In genomic region chr19:58325623-58326022, GRCh38 we compare ENCODE assay signal across 1 cellular context.
TF ChIP-seq lines count a peak whose summit lies in the region.

No MANE protein-coding gene starts in this region.

TF ChIP-seq in HCT116, 20 proteins besides CTCF, POLR2A, EP300 and RAD21 (continued from another document):
- TF ChIP-seq, protein P1, sequence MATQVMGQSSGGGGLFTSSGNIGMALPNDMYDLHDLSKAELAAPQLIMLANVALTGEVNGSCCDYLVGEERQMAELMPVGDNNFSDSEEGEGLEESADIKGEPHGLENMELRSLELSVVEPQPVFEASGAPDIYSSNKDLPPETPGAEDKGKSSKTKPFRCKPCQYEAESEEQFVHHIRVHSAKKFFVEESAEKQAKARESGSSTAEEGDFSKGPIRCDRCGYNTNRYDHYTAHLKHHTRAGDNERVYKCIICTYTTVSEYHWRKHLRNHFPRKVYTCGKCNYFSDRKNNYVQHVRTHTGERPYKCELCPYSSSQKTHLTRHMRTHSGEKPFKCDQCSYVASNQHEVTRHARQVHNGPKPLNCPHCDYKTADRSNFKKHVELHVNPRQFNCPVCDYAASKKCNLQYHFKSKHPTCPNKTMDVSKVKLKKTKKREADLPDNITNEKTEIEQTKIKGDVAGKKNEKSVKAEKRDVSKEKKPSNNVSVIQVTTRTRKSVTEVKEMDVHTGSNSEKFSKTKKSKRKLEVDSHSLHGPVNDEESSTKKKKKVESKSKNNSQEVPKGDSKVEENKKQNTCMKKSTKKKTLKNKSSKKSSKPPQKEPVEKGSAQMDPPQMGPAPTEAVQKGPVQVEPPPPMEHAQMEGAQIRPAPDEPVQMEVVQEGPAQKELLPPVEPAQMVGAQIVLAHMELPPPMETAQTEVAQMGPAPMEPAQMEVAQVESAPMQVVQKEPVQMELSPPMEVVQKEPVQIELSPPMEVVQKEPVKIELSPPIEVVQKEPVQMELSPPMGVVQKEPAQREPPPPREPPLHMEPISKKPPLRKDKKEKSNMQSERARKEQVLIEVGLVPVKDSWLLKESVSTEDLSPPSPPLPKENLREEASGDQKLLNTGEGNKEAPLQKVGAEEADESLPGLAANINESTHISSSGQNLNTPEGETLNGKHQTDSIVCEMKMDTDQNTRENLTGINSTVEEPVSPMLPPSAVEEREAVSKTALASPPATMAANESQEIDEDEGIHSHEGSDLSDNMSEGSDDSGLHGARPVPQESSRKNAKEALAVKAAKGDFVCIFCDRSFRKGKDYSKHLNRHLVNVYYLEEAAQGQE (IDR thresholded peaks at IDR 0.05; ENCODE audit: low read depth) = no peak
- no peak for TF ChIP-seq EZH2phosphoT487 (IDR thresholded peaks at IDR 0.05; ENCODE audit: borderline replicate concordance)
- TF ChIP-seq MAX (IDR thresholded peaks at IDR 0.05) = no peak
- no peak for TF ChIP-seq SIN3A (IDR thresholded peaks at IDR 0.05; ENCODE audit: low read depth)
- TF ChIP-seq JUND (IDR thresholded peaks at IDR 0.05) = no peak
